29 cellular contexts compared by ENCODE assay signal in the genomic region with DNA sequence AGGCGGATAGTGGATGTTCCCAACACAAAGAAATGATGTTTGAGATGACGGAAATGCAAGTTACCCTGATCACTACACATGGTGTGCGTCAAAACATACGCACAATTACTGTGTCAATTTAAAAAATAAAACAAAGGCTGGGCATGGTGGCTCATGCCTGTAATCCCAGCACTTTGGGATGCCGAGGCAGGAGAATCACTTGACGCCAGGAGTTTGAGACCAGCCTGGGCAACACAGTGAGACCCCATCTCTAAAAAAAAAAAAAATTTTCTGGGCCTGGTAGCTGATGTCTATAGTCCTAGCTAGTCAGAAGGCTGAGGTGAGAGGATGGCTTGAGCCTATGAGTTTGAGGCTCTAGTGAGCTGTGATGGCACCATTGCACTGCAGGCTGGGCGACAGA. TPM values are rescaled to one million over a fixed set of nuclear protein-coding genes. Genes with fewer than 3 reads are reported as not detected.
"Had no signal": no experiment of that assay in that cellular context is flagged by ENCODE, and none has a peak within 500 bp of the region (broad histone marks: within the 10 kb centered on the region; RNA-seq: fewer than 3 reads in every experiment).

No MANE protein-coding gene starts in this region.

- H3K27me3 ChIP-seq: Peyer's patch, SJCRH30 had no signal

- H3K4me1 ChIP-seq: SJCRH30 had no signal

- H3K27me3 Mint-ChIP-seq: activated CD4-positive, alpha-beta memory T cell treated with anti-CD3 and anti-CD28 coated beads, Interleukin-2, amount 10 ng/mL, durations not matched to agents 7 days and 5 days; activated CD4-positive, alpha-beta T cell treated with anti-CD3 and anti-CD28 coated beads for 36 hours had no signal

- H3K9me3 Mint-ChIP-seq: activated CD4-positive, alpha-beta memory T cell treated with anti-CD3 and anti-CD28 coated beads, Interleukin-2, amount 10 ng/mL, durations not matched to agents 7 days and 5 days; activated naive CD4-positive, alpha-beta T cell treated with anti-CD3 and anti-CD28 coated beads for 36 hours; activated T-helper 17 cell treated with anti-CD3 and anti-CD28 coated beads, Interleukin-2, amount 50 U/mL, for 72 hours had no signal

- H3K27ac Mint-ChIP-seq: activated CD4-positive, alpha-beta memory T cell treated with anti-CD3 and anti-CD28 coated beads, Interleukin-2, amount 10 ng/mL, durations not matched to agents 7 days and 5 days; activated CD4-positive, alpha-beta T cell treated with anti-CD3 and anti-CD28 coated beads for 36 hours; activated naive CD4-positive, alpha-beta T cell treated with anti-CD3 and anti-CD28 coated beads for 36 hours; activated naive CD8-positive, alpha-beta T cell; activated T-helper 17 cell treated with anti-CD3 and anti-CD28 coated beads, Interleukin-2, amount 50 U/mL, for 72 hours had no signal

- ATAC-seq: activated CD4-positive, alpha-beta T cell treated with anti-CD3 and anti-CD28 coated beads for 36 hours; activated T-helper 17 cell treated with anti-CD3 and anti-CD28 coated beads, Interleukin-2, amount 50 U/mL, for 72 hours had no signal

- H3K4me3 ChIP-seq: Peyer's patch, SJCRH30 had no signal

- H3K9me3 ChIP-seq: SJCRH30, SK-N-SH had no signal

- H3K27ac ChIP-seq: KMS-11, Peyer's patch, RWPE1, SJCRH30, VCaP had no signal

- H3K4me1 Mint-ChIP-seq: activated CD4-positive, alpha-beta memory T cell treated with anti-CD3 and anti-CD28 coated beads, Interleukin-2, amount 10 ng/mL, durations not matched to agents 7 days and 5 days; activated CD4-positive, alpha-beta T cell treated with anti-CD3 and anti-CD28 coated beads for 36 hours; activated T-helper 17 cell treated with anti-CD3 and anti-CD28 coated beads, Interleukin-2, amount 50 U/mL, for 72 hours had no signal

- H3K36me3 Mint-ChIP-seq: brain had no signal

- H3K9ac ChIP-seq: KMS-11, SK-N-SH had no signal

- H3K36me3 ChIP-seq: Peyer's patch, SJCRH30 had no signal

- H3K4me2 ChIP-seq: KMS-11, SK-N-SH had no signal

- H3K9me2 ChIP-seq: SK-N-SH had no signal

- DNase-seq: activated CD4-positive, alpha-beta memory T cell treated with anti-CD3 and anti-CD28 coated beads, Interleukin-2, amount 10 ng/mL, durations not matched to agents 7 days and 5 days; activated CD4-positive, alpha-beta T cell treated with anti-CD3 and anti-CD28 coated beads for 36 hours; activated CD4-positive, alpha-beta T cell treated with anti-CD3 and anti-CD28 coated beads, Interleukin-2, amount 50 U/mL, for 1 hour; activated gamma-delta T cell; activated naive CD4-positive, alpha-beta T cell treated with anti-CD3 and anti-CD28 coated beads for 36 hours; activated T-cell treated with anti-CD3 and anti-CD28 coated beads for 4 hours; activated T-cell treated with anti-CD3 and anti-CD28 coated beads, Interleukin-2, amount 50 U/mL, for 48 hours; amygdala; NCI-H1092; NCI-H1417 treated with DMSO at 0.1 percent for 48 hours; NCI-H1694 treated with DMSO at 0.1 percent for 48 hours; NCI-H2029 treated with DMSO at 0.1 percent for 48 hours; NCI-H345; NCI-H510A treated with DMSO at 0.1 percent for 48 hours; Peyer's patch; Right ventricle myocardium superior; SJCRH30; SK-N-SH; T-helper 1 cell had no signal

- H3K4me3 Mint-ChIP-seq: activated CD4-positive, alpha-beta memory T cell treated with anti-CD3 and anti-CD28 coated beads, Interleukin-2, amount 10 ng/mL, durations not matched to agents 7 days and 5 days; activated CD4-positive, alpha-beta T cell treated with anti-CD3 and anti-CD28 coated beads for 36 hours; activated naive CD4-positive, alpha-beta T cell treated with anti-CD3 and anti-CD28 coated beads for 36 hours; activated naive CD8-positive, alpha-beta T cell; activated T-helper 17 cell treated with anti-CD3 and anti-CD28 coated beads, Interleukin-2, amount 50 U/mL, for 72 hours; brain had no signal

RNA-seq across cellular contexts. Expression of a gene that starts 51.8 kb away (rescaled TPM):
- total RNA-seq: activated CD4-positive, alpha-beta memory T cell treated with anti-CD3 and anti-CD28 coated beads, Interleukin-2, amount 10 ng/mL, durations not matched to agents 7 days and 5 days; activated CD8-positive, alpha-beta memory T cell treated with anti-CD3 and anti-CD28 coated beads for 36 hours; astrocyte; MCF 10A; Right ventricle myocardium superior; T-helper 2 cell treated with Interferon-gamma antibody and Interleukin-4, amounts not matched to agents 100 ng/mL and 5 ng/mL, for 36 hours had no signal
- polyA plus RNA-seq: SK-N-SH had no signal
